Comparison of ENCODE assay signal across 24 cellular contexts in the genomic region with DNA sequence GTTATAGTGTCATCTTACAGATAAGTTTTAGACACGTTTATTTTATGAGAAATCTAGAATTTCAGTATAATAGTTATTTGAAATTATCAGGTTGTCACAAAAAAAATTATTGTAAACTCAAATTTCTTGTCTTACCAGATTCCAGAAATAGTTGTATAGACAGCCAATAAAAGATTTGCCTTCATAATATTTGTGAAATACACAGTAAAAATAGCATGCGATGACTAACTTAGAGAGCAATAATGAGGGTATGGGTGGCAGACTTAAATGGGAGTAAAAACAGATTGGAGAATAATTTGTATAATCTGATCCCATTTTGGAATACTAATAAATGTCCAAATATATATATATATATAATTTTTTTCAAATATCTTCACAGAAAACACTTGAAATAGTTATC.
"Had no signal": no experiment of that assay in that cellular context is flagged by ENCODE, and none has a peak within 500 bp of the region (broad histone marks: within the 10 kb centered on the region; RNA-seq: fewer than 3 reads in every experiment).

No MANE protein-coding gene starts in this region.

- DNase-seq: colonic mucosa; cortex of kidney; dermis blood vessel endothelial cell; dorsolateral prefrontal cortex; effector CD4-positive, alpha-beta T cell; effector CD8-positive, alpha-beta T cell; effector memory CD4-positive, alpha-beta T cell; effector memory CD8-positive, alpha-beta T cell; endodermal cell; erythroblast; esophagus squamous epithelium; foreskin fibroblast; foreskin melanocyte; gastrocnemius medialis; glutamatergic neuron; head of caudate nucleus; heart left ventricle; heart right ventricle had no signal

- H3K4me3 ChIP-seq: colonic mucosa, coronary artery, dorsolateral prefrontal cortex, esophagus muscularis mucosa, esophagus squamous epithelium, gastrocnemius medialis, gastroesophageal sphincter, heart left ventricle, heart right ventricle had no signal

- H3K36me3 ChIP-seq: colonic mucosa, esophagus muscularis mucosa, esophagus squamous epithelium, gastrocnemius medialis, gastroesophageal sphincter, heart left ventricle, heart right ventricle had no signal

- H3K27me3 ChIP-seq: colonic mucosa, dorsolateral prefrontal cortex, esophagus muscularis mucosa, esophagus squamous epithelium, foreskin keratinocyte, gastrocnemius medialis, gastroesophageal sphincter, heart left ventricle, heart right ventricle had no signal

- H3K27ac ChIP-seq: colonic mucosa, coronary artery, dorsolateral prefrontal cortex, epithelial cell of prostate, esophagus muscularis mucosa, esophagus squamous epithelium, foreskin keratinocyte, gastrocnemius medialis, gastroesophageal sphincter, heart left ventricle, heart right ventricle had no signal

- H3K4me1 ChIP-seq: colonic mucosa, esophagus muscularis mucosa, esophagus squamous epithelium, foreskin keratinocyte, gastrocnemius medialis, gastroesophageal sphincter, heart left ventricle, heart right ventricle had no signal

- H3K9me3 ChIP-seq: colonic mucosa, esophagus muscularis mucosa, esophagus squamous epithelium, gastrocnemius medialis, gastroesophageal sphincter, heart left ventricle, heart right ventricle had no signal

- ATAC-seq: effector memory CD8-positive, alpha-beta T cell; esophagus mucosa; foreskin keratinocyte; gastrocnemius medialis; gastroesophageal sphincter; heart left ventricle; heart right ventricle had no signal
